Comparison of ENCODE assay signal across 12 cellular contexts in genomic region chr18:46054956-46055831, GRCh38. TPM values are rescaled to one million over a fixed set of nuclear protein-coding genes. Genes with fewer than 3 reads are reported as not detected.
DNase-seq lines count a peak whose midpoint lies in the region; ATAC-seq and TF ChIP-seq lines count a peak whose summit lies in the region.
"Had no signal": no experiment of that assay in that cellular context is flagged by ENCODE, and none has a peak within 500 bp of the region (broad histone marks: within the 10 kb centered on the region; RNA-seq: fewer than 3 reads in every experiment).

No MANE protein-coding gene starts in this region.

- no peaks in the 10 kb centered on the region for H3K27me3 ChIP-seq in SK-N-SH (ENCODE audit: insufficient read depth)
- no peaks in the 10 kb centered on the region for H3K27me3 ChIP-seq in mesenchymal stem cell (ENCODE audit: control insufficient read depth in 1 of 2, insufficient read depth in 1 of 2, low read length in 2 of 2)
- H3K27me3 ChIP-seq: esophagus squamous epithelium had no signal

- no peak overlapping the region for H4K8ac ChIP-seq in mesenchymal stem cell (ENCODE audit: low read length)

- H3K4me1 ChIP-seq in SK-N-SH (ENCODE audit: control insufficient read depth in 1 of 2, insufficient read depth in 2 of 2, low read depth in 1 of 2, low read length in 1 of 2) (peaks cover 0 to 8% of the 10 kb centered on the region in 2 experiments; a peak in 1 of 4 replicates), mesenchymal stem cell (ENCODE audit: control insufficient read depth, insufficient read depth, low read depth, low read length) (peaks cover 13% of the 10 kb centered on the region)
- H3K4me1 ChIP-seq: A549, esophagus squamous epithelium had no signal

- H3K9ac ChIP-seq in SK-N-SH = no peak overlapping the region
- no peak overlapping the region for H3K9ac ChIP-seq in mesenchymal stem cell (ENCODE audit: low read length)

- no peak overlapping the region for H3K27ac ChIP-seq in SK-N-SH (ENCODE audit: low read depth in 2 of 2, low read length in 1 of 2)
- H3K27ac ChIP-seq in mesenchymal stem cell (ENCODE audit: low read length, poor library complexity, severe bottlenecking) = no peak overlapping the region
- H3K27ac ChIP-seq: A549 had no signal

- H4K91ac ChIP-seq in mesenchymal stem cell (ENCODE audit: low read length) = no peak overlapping the region

- no peak overlapping the region for H2BK12ac ChIP-seq in mesenchymal stem cell (ENCODE audit: low read length in 2 of 2)

- H2BK5ac ChIP-seq in mesenchymal stem cell (ENCODE audit: low read depth, low read length, poor library complexity, severe bottlenecking) = no peak overlapping the region

- H3K79me2 ChIP-seq in SK-N-SH (ENCODE audit: insufficient read depth) = peaks cover 3% of the 10 kb centered on the region; the same call in 1 of the 2 replicates

- H3K27me3 Mint-ChIP-seq in T-helper 17 cell = no peaks in the 10 kb centered on the region
- no peaks in the 10 kb centered on the region for H3K27me3 Mint-ChIP-seq in stimulated activated memory B cell treated with anti-CD40 and anti-IgM and Interleukin-4, amounts not matched to agents 10 μg/mL and 1 μg/mL and 100 μg/mL, for 72 hours

- TF ChIP-seq RAD21 in SK-N-SH (IDR thresholded peaks at IDR 0.05; ENCODE audit: low read length) = no peak

- peaks cover 19% of the 10 kb centered on the region for H3K79me1 ChIP-seq in mesenchymal stem cell (replicated peaks; ENCODE audit: low read length, poor library complexity, severe bottlenecking)

- H3K27ac Mint-ChIP-seq in T-helper 17 cell = peak overlapping the region; percentile 92
- no peak overlapping the region for H3K27ac Mint-ChIP-seq in stimulated activated memory B cell treated with anti-CD40 and anti-IgM and Interleukin-4, amounts not matched to agents 10 μg/mL and 1 μg/mL and 100 μg/mL, for 72 hours

- H2BK15ac ChIP-seq in mesenchymal stem cell (ENCODE audit: low read depth, poor library complexity, severe bottlenecking) = no peak overlapping the region

- no peaks in the 10 kb centered on the region for H3K36me3 ChIP-seq in SK-N-SH (replicated peaks in 1 of 2; ENCODE audit: control insufficient read depth in 1 of 2, insufficient read depth in 2 of 2, low read length in 1 of 2)
- no peaks in the 10 kb centered on the region for H3K36me3 ChIP-seq in mesenchymal stem cell (ENCODE audit: control insufficient read depth in 1 of 2, insufficient read depth in 2 of 2, low read depth in 1 of 2, low read length in 2 of 2)
- H3K36me3 ChIP-seq: esophagus squamous epithelium had no signal

- no peak overlapping the region for H3K14ac ChIP-seq in mesenchymal stem cell (ENCODE audit: low read length in 2 of 2)

- ATAC-seq in SK-N-SH treated with all-trans-retinoic acid at 6 μM for 48 hours = peak; percentile 42; the same call in 1 of the 3 replicates
- peak; percentile 47 for ATAC-seq in GM21390 (IDR thresholded peaks at IDR 0.05; ENCODE audit: unreplicated experiment)
- ATAC-seq in T-helper 17 cell = peak; percentile 68
- ATAC-seq in GM18873 (IDR thresholded peaks at IDR 0.05; ENCODE audit: low FRiP score, unreplicated experiment) = no peak
- ATAC-seq in HG03439 (IDR thresholded peaks at IDR 0.05; ENCODE audit: unreplicated experiment) = no peak
- no peak for ATAC-seq in stimulated activated memory B cell treated with anti-CD40 and anti-IgM and Interleukin-4, amounts not matched to agents 10 μg/mL and 1 μg/mL and 100 μg/mL, for 72 hours
- ATAC-seq: A549, right cardiac atrium had no signal

- no peak overlapping the region for H2BK120ac ChIP-seq in mesenchymal stem cell (ENCODE audit: low read depth, low read length)

- H2AFZ ChIP-seq in SK-N-SH (ENCODE audit: low read depth) = no peak overlapping the region
- no peak overlapping the region for H2AFZ ChIP-seq in mesenchymal stem cell (ENCODE audit: low read depth, low read length)

- H3K4ac ChIP-seq in mesenchymal stem cell (ENCODE audit: low read depth in 1 of 2, low read length in 2 of 2) = no peak overlapping the region

- no peak overlapping the region; the same call in 1 of the 2 replicates for H3K4me2 ChIP-seq in SK-N-SH
- no peak overlapping the region for H3K4me2 ChIP-seq in mesenchymal stem cell (ENCODE audit: low read length, poor library complexity, severe bottlenecking)
- H3K4me2 ChIP-seq: A549 had no signal

- no peak overlapping the region for H3K18ac ChIP-seq in mesenchymal stem cell (ENCODE audit: low read depth in 1 of 2, low read length in 2 of 2)

- CTCF ChIA-PET in SK-N-SH (lab: Yijun Ruan, JAX) = interaction anchor here (0.9 kb wide), 1 partner anchor 18 kb away, joined by 3 read pairs; no protein-coding TSS in a partner anchor

- peak overlapping the region; percentile 74 for H3K4me3 Mint-ChIP-seq in T-helper 17 cell
- H3K4me3 Mint-ChIP-seq in stimulated activated memory B cell treated with anti-CD40 and anti-IgM and Interleukin-4, amounts not matched to agents 10 μg/mL and 1 μg/mL and 100 μg/mL, for 72 hours = no peak overlapping the region

- H3K23ac ChIP-seq in mesenchymal stem cell (ENCODE audit: low read length in 2 of 2) = no peak overlapping the region

- TF ChIP-seq CTCF in SK-N-SH (IDR thresholded peaks at IDR 0.05) = no peak

- H3F3A ChIP-seq in SK-N-SH (replicated peaks; ENCODE audit: insufficient read depth) = peaks cover 9% of the 10 kb centered on the region

- no peak for DNase-seq in SK-N-SH
- DNase-seq in T-helper 17 cell = no peak
- no peak for DNase-seq in mesenchymal stem cell
- DNase-seq: esophagus squamous epithelium, NCI-H1930, right cardiac atrium had no signal

- no peaks in the 10 kb centered on the region for H3K9me3 Mint-ChIP-seq in stimulated activated memory B cell treated with anti-CD40 and anti-IgM and Interleukin-4, amounts not matched to agents 10 μg/mL and 1 μg/mL and 100 μg/mL, for 72 hours

- no peak for TF ChIP-seq EP300 in SK-N-SH (IDR thresholded peaks at IDR 0.05; ENCODE audit: borderline replicate concordance in 1 of 2, low read depth in 1 of 2, low read length in 1 of 2)

- 76% methylated on average over 6 of the region's 6 CpGs for WGBS in SK-N-SH (ENCODE audit: low lambda C conversion rate)
- 82% methylated on average over 6 of the region's 6 CpGs for WGBS in mesenchymal stem cell

- POLR2A ChIA-PET in SK-N-SH (lab: Yijun Ruan, JAX) = no interaction called here

- no peaks in the 10 kb centered on the region for H3K9me2 ChIP-seq in SK-N-SH

- H3K9me3 ChIP-seq in SK-N-SH (no peaks in the 10 kb centered on the region), T-helper 17 cell (ENCODE audit: control insufficient read depth, low read length, poor library complexity, severe bottlenecking) (no peaks in the 10 kb centered on the region), mesenchymal stem cell (ENCODE audit: control insufficient read depth, low read length) (no peaks in the 10 kb centered on the region)
- H3K9me3 ChIP-seq: A549, esophagus squamous epithelium had no signal

- H3K4me3 ChIP-seq in SK-N-SH (ENCODE audit: low read depth in 2 of 2, low read length in 1 of 2) (no peak overlapping the region), mesenchymal stem cell (ENCODE audit: insufficient read depth in 1 of 2, low read depth in 1 of 2, low read length in 2 of 2) (no peak overlapping the region)
- H3K4me3 ChIP-seq: A549, esophagus squamous epithelium had no signal

- H3K36me3 Mint-ChIP-seq in T-helper 17 cell (ENCODE audit: low read depth) = no peaks in the 10 kb centered on the region
- H3K36me3 Mint-ChIP-seq in stimulated activated memory B cell treated with anti-CD40 and anti-IgM and Interleukin-4, amounts not matched to agents 10 μg/mL and 1 μg/mL and 100 μg/mL, for 72 hours = no peaks in the 10 kb centered on the region

- peak overlapping the region; percentile 92 for H2AK5ac ChIP-seq in mesenchymal stem cell (ENCODE audit: low read length, severe bottlenecking)

- no peaks in the 10 kb centered on the region for H4K20me1 ChIP-seq in SK-N-SH (ENCODE audit: insufficient read depth)

- H3K4me1 Mint-ChIP-seq in T-helper 17 cell = peaks cover 26% of the 10 kb centered on the region
- H3K4me1 Mint-ChIP-seq in stimulated activated memory B cell treated with anti-CD40 and anti-IgM and Interleukin-4, amounts not matched to agents 10 μg/mL and 1 μg/mL and 100 μg/mL, for 72 hours = no peaks in the 10 kb centered on the region

TF ChIP-seq in SK-N-SH treated with all-trans-retinoic acid at 6 μM for 48 hours, 23 proteins besides CTCF, POLR2A, EP300 and RAD21 (continues in another document):
- TF ChIP-seq TOX (CRISPR knock-in tag; IDR thresholded peaks at IDR 0.05; ENCODE audit: borderline replicate concordance) = no peak

TF ChIP-seq in SK-N-SH, 30 proteins besides CTCF, POLR2A, EP300 and RAD21 (continues in another document):
- TF ChIP-seq PBX3 (IDR thresholded peaks at IDR 0.05) (no peak), FOSL2 (IDR thresholded peaks at IDR 0.05; ENCODE audit: borderline replicate concordance, low read depth) (no peak)

RNA-seq across cellular contexts. Expression of gene PSTPIP2, which starts 16.9 kb away (rescaled TPM):
- 9.5 and 9.8 TPM in 2 replicates for polyA plus RNA-seq in SK-N-SH (2012; rRNA removed)
- 11.8 and 12.3 TPM in 2 replicates for polyA plus RNA-seq in SK-N-SH (2012; cell fraction: cytosol; rRNA removed)
- 10.9 and 15.5 TPM in 2 replicates for polyA plus RNA-seq in SK-N-SH (2012; cell fraction: nucleus; rRNA removed)
- total RNA-seq in T-helper 17 cell = 10 to 100 TPM; 13.1 to 15.8 TPM
- 4.3 TPM for polyA plus RNA-seq in mesenchymal stem cell (2013, experiment 1 of 2)
- 4.5 TPM for polyA plus RNA-seq in mesenchymal stem cell (2013, experiment 2 of 2)

RNA-seq across cellular contexts. Expression of gene ATP5F1A, which starts 42.9 kb away (rescaled TPM):
- polyA plus RNA-seq in SK-N-SH (2012; rRNA removed) = 610 and 676 TPM in 2 replicates
- polyA plus RNA-seq in SK-N-SH (2012; cell fraction: cytosol; rRNA removed) = 698 and 712 TPM in 2 replicates
- 322 and 417 TPM in 2 replicates for polyA plus RNA-seq in SK-N-SH (2012; cell fraction: nucleus; rRNA removed)
- 100 to 1,000 TPM; 171 to 200 TPM for total RNA-seq in T-helper 17 cell
- 316 TPM for polyA plus RNA-seq in mesenchymal stem cell (2013, experiment 1 of 2)
- polyA plus RNA-seq in mesenchymal stem cell (2013, experiment 2 of 2) = 324 TPM

RNA-seq across cellular contexts. Expression of gene HAUS1, which starts 49.0 kb away (rescaled TPM):
- polyA plus RNA-seq in SK-N-SH (2012; rRNA removed) = 40.9 and 55.2 TPM in 2 replicates
- polyA plus RNA-seq in SK-N-SH (2012; cell fraction: cytosol; rRNA removed) = 64.0 and 87.5 TPM in 2 replicates
- 18.1 and 19.5 TPM in 2 replicates for polyA plus RNA-seq in SK-N-SH (2012; cell fraction: nucleus; rRNA removed)
- 10 to 100 TPM; 14.9 to 15.8 TPM for total RNA-seq in T-helper 17 cell
- 54.2 TPM for polyA plus RNA-seq in mesenchymal stem cell (2013, experiment 1 of 2)
- 54.2 TPM for polyA plus RNA-seq in mesenchymal stem cell (2013, experiment 2 of 2)

Comparison
In these comparisons a context has a peak if more than half of its experiments do, and no peak if none do; other contexts are left out.
1. ATAC-seq: peak in SK-N-SH treated with all-trans-retinoic acid at 6 μM for 48 hours (single experiment), GM21390 (single experiment) and T-helper 17 cell (single experiment); none in GM18873 (single experiment), HG03439 (single experiment) and stimulated activated memory B cell treated with anti-CD40 and anti-IgM and Interleukin-4, amounts not matched to agents 10 μg/mL and 1 μg/mL and 100 μg/mL, for 72 hours (single experiment).